Comparison of ENCODE assay signal across 9 cellular contexts in the genomic region with DNA sequence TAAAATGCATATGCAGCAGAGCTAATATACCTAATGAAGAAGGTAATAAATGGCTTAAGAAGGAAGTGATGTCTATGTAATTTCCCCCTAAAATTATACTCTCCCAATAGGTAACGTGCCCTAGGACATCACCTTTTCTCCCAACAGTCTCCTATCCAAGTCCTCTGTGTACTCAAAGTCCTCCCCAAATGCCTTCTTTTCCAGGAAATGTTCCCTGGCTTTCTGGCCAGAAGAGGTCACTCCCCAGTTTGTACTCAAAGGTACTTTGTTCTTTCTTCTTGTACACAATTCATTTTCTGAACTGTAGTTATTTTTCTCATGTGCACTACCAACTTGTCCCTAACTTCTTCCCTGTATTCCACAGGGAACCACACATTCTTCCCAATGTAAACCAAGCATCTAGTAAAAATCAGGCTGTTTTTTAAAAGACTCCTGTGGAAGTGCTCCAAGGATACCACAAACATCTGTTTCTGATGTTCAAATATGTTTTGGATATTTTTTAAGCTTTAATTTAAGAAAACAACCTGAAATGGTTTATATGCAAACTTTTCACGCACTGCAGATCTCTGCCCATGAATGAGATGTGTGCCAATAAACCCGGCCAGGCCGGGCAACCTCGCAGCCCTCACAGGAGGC.
DNase-seq lines count a peak whose midpoint lies in the region; ATAC-seq and TF ChIP-seq lines count a peak whose summit lies in the region.
"Had no signal": no experiment of that assay in that cellular context is flagged by ENCODE, and none has a peak within 500 bp of the region (broad histone marks: within the 10 kb centered on the region; RNA-seq: fewer than 3 reads in every experiment).

No MANE protein-coding gene starts in this region.

- ATAC-seq in RWPE2 (ENCODE audit: low read depth): no peak
- ATAC-seq in GM19328 (IDR thresholded peaks at IDR 0.05; ENCODE audit: unreplicated experiment): no peak
- ATAC-seq in GM21723 (IDR thresholded peaks at IDR 0.05; ENCODE audit: unreplicated experiment): no peak
- ATAC-seq: K562 had no signal

- H3K4me1 ChIP-seq in RWPE2 (ENCODE audit: insufficient read depth, poor library complexity, severe bottlenecking) (peaks cover 47% of the 10 kb centered on the region), esophagus muscularis mucosa (peaks cover 76 to 99% (median 97%) of the 10 kb centered on the region in 4 donors), ovary (ENCODE audit: insufficient read depth) (peaks cover 34% of the 10 kb centered on the region)

- H3K27ac ChIP-seq in C4-2B: peak overlapping the region; percentile 49
- H3K27ac ChIP-seq in RWPE2 (ENCODE audit: poor library complexity, severe bottlenecking): peak overlapping the region; percentile 70
- H3K27ac ChIP-seq in esophagus muscularis mucosa (replicated peaks in 1 of 4): peak overlapping the region; percentile 78 to 85 (median 80)
- peak overlapping the region; percentile 1 to 65 for H3K27ac ChIP-seq in ovary

- H3K36me3 ChIP-seq in RWPE2 (ENCODE audit: low read depth) (no peaks in the 10 kb centered on the region), esophagus muscularis mucosa (peaks cover 0 to 21% (median 5%) of the 10 kb centered on the region in 4 donors), ovary (no peaks in the 10 kb centered on the region)

- 41% methylated on average over 5 of the region's 5 CpGs for WGBS in esophagus muscularis mucosa
- WGBS in ovary, 3 donors: 12 to 16% (median 12%) methylated on average over 5 of the region's 5 CpGs

- TF ChIP-seq CTCF in C4-2B (conservative IDR thresholded peaks at IDR 0.05) (no peak), RWPE2 (IDR thresholded peaks at IDR 0.05; ENCODE audit: poor library complexity, severe bottlenecking) (peak; percentile 12), esophagus muscularis mucosa (IDR thresholded peaks at IDR 0.05) (no peak), ovary (IDR thresholded peaks at IDR 0.05) (no peak)

- no peak overlapping the region for H3K4me3 ChIP-seq in RWPE2 (ENCODE audit: severe bottlenecking)
- H3K4me3 ChIP-seq in esophagus muscularis mucosa: peak overlapping the region in 1 of 4 donors; percentile 19
- H3K4me3 ChIP-seq in ovary: no peak overlapping the region
- H3K4me3 ChIP-seq: K562 had no signal

- no peak for DNase-seq in RWPE2 (ENCODE audit: low spot score)
- peak; percentile 19 for DNase-seq in esophagus muscularis mucosa (ENCODE audit: extremely low spot score)
- no peak for DNase-seq in ovary
- no peak for DNase-seq in GM19240 (ENCODE audit: insufficient read length, low spot score)
- DNase-seq in activated CD8-positive, alpha-beta memory T cell treated with anti-CD3 and anti-CD28 coated beads, Interleukin-2, amount 50 U/mL, for 4 hours: no peak

- TF ChIP-seq EP300 in esophagus muscularis mucosa (IDR thresholded peaks at IDR 0.05) (peak; percentile 16), ovary (IDR thresholded peaks at IDR 0.05) (no peak)

- H3K27me3 ChIP-seq in RWPE2 (ENCODE audit: insufficient read depth, poor library complexity, severe bottlenecking) (no peaks in the 10 kb centered on the region), esophagus muscularis mucosa (no peaks in the 10 kb centered on the region), ovary (no peaks in the 10 kb centered on the region)

- TF ChIP-seq POLR2A in esophagus muscularis mucosa (IDR thresholded peaks at IDR 0.05; ENCODE audit: low read depth) (no peak), ovary (IDR thresholded peaks at IDR 0.05) (no peak)

- intact Hi-C loops in esophagus muscularis mucosa (cut with DNase I) (loop anchor here (5.0 kb wide), 1 partner anchor 94 kb away; no protein-coding TSS in a partner anchor), ovary (cut with DNase I) (no loop called here)

- H3K9me3 ChIP-seq in RWPE2 (ENCODE audit: severe bottlenecking): no peaks in the 10 kb centered on the region
- no peaks in the 10 kb centered on the region for H3K9me3 ChIP-seq in esophagus muscularis mucosa
- H3K9me3 ChIP-seq in ovary: no peaks in the 10 kb centered on the region
